8 cellular contexts compared by ENCODE assay signal in the genomic region with DNA sequence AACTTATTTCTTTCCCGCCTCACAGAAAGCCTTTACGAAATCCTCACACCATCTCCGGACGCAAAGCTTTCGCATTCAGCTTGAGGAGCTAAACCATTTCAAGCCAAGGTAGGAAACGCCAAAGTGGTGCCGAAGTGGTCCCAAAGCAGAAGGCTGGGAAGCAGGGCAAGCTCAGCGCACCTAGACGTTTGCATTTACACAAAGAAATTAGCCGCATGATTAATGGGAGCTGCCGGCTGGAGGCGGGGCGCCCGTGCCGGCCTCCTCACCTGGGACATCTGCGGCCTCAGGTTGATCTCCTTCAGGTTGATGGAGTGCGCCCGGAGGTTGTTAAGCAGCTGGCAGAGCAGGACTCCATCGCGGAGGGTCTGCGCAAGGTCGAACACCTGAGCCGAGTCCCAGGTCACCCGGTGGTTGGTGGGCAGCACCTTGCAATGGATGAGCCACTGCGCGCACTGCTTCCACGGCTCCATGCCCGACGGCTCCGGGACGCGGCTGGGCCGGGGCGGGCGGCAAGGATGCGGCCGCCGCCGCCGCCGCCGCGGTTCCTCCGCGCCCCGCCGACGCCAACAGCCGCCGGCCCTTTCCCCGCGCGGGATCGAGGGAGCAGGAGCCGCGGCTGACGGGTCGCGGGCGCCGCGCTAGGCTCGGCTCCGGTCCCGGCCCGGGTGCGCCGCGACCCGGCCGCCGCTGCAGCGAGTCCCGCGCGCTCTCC. TPM values are rescaled to one million over a fixed set of nuclear protein-coding genes. Genes with fewer than 3 reads are reported as not detected.
A peak's percentile ranks its signal among the peaks of the same experiment; 100 is the strongest.
DNase-seq lines count a peak whose midpoint lies in the region; ATAC-seq and TF ChIP-seq lines count a peak whose summit lies in the region.

No MANE protein-coding gene starts in this region.

- H3K27ac ChIP-seq in Peyer's patch (peak overlapping the region; percentile 26 to 83 (median 68)), body of pancreas (peak overlapping the region in 2 of 4 donors; percentile 53 to 54)

- ATAC-seq in body of pancreas (peak; percentile 30), HG03378 (IDR thresholded peaks at IDR 0.05; ENCODE audit: unreplicated experiment) (no peak)

- DNase-seq in NCI-H1694 treated with DMSO at 0.1 percent for 48 hours (lab: John Stamatoyannopoulos, UW) = peak; percentile 42
- no peak for DNase-seq in NCI-H1694 (lab: John Stamatoyannopoulos, UW)
- peak; percentile 48 to 69 (median 58) for DNase-seq in Peyer's patch
- peak in 2 of 4 donors; percentile 12 to 13 for DNase-seq in body of pancreas
- peak; percentile 17 for DNase-seq in iris pigment epithelial cell (ENCODE audit: low read depth)
- DNase-seq in stimulated activated CD4-positive, alpha-beta T cell treated with anti-CD3 and anti-CD28 coated beads, Interleukin-1b, Interleukin-23, amount 100 ng/mL, for 24 hours (ENCODE audit: low read depth in 4 of 4, low spot score in 1 of 4) = peak in 3 of 4 experiments; percentile 9 to 14 (median 11)
- no peak for DNase-seq in RKO (ENCODE audit: low spot score)

- H3K4me3 ChIP-seq in Peyer's patch (peak overlapping the region; percentile 36 to 66 (median 58)), body of pancreas (peak overlapping the region in 1 of 2 donors; percentile 9)

- no peak for TF ChIP-seq POLR2A in Peyer's patch (IDR thresholded peaks at IDR 0.05)
- no peak for TF ChIP-seq POLR2A in body of pancreas (IDR thresholded peaks at IDR 0.05)

- intact Hi-C loops in body of pancreas (cut with DNase I) = no loop called here

- H3K9me3 ChIP-seq in Peyer's patch (no peaks in the 10 kb centered on the region), body of pancreas (no peaks in the 10 kb centered on the region)

- H3K27me3 ChIP-seq in Peyer's patch = no peaks in the 10 kb centered on the region
- H3K27me3 ChIP-seq in body of pancreas = peaks cover 0 to 3% of the 10 kb centered on the region in 2 donors

- H3K4me1 ChIP-seq in Peyer's patch (peaks cover 0 to 23% (median 3%) of the 10 kb centered on the region in 4 donors), body of pancreas (peaks cover 19% of the 10 kb centered on the region)

- TF ChIP-seq CTCF in Peyer's patch (IDR thresholded peaks at IDR 0.05) (no peak), body of pancreas (IDR thresholded peaks at IDR 0.05) (no peak)

- WGBS in body of pancreas, 2 donors = 1 to 3% methylated on average over 48 to 67 of the region's 76 CpGs

- H3K36me3 ChIP-seq in Peyer's patch = no peaks in the 10 kb centered on the region
- H3K36me3 ChIP-seq in body of pancreas (replicated peaks in 1 of 2; ENCODE audit: insufficient read depth in 1 of 2, low read depth in 2 of 2) = no peaks in the 10 kb centered on the region

RNA-seq across cellular contexts. Expression of gene VAV3, which starts 0.4 kb away (rescaled TPM):
- total RNA-seq in Peyer's patch (10 to 100 TPM; 32.1 to 60.9 (median 41.5) TPM), body of pancreas (10 to 100 TPM; 18.4 to 21.4 TPM)

Comparison
In these comparisons a context has a peak if more than half of its experiments do, and no peak if none do; other contexts are left out.
1. DNase-seq: peak in NCI-H1694 treated with DMSO at 0.1 percent for 48 hours (single experiment), Peyer's patch (3 of 3), iris pigment epithelial cell (single experiment) and stimulated activated CD4-positive, alpha-beta T cell treated with anti-CD3 and anti-CD28 coated beads, Interleukin-1b, Interleukin-23, amount 100 ng/mL, for 24 hours (3 of 4); none in NCI-H1694 (single experiment) and RKO (single experiment).